ENCODE assay signal across 8 cellular contexts in the genomic region with DNA sequence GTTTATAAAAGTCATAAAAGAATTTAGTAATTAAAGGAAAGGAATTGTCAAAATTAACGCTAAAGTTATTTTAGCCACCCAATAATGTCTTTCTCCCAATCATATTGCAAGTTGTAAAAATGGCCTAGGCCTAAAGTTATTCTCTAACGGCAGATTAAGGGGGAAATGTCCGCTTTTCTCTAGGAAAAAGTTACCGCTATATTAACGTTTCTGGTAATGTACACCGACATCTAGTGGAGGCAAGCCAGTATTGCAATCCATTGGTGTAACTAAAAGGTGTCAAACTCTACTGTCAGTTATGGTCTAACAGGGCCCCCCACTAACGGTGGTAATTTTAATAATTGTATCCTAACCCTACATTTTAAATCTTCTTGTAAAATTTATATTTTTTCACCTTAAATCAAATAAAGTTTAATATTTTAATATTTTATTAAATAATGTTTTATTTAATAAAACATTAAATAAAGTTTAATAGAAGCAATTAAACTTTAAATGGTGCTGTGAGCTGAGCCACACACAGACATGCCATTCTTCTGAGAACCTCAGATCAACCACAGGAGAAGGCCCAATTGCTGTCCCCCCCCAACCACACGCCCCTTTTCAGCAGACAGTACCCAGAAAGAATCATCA. TPM values are rescaled to one million over a fixed set of nuclear protein-coding genes. Genes with fewer than 3 reads are reported as not detected.
DNase-seq lines count a peak whose midpoint lies in the region; ATAC-seq and TF ChIP-seq lines count a peak whose summit lies in the region.

No MANE protein-coding gene starts in this region.

- H3K4me1 Mint-ChIP-seq in activated CD4-positive, alpha-beta memory T cell treated with anti-CD3 and anti-CD28 coated beads, Interleukin-2, amount 10 ng/mL, durations not matched to agents 7 days and 5 days, result no peaks in the 10 kb centered on the region

- H3K27me3 ChIP-seq in GM06990 (replicated peaks; ENCODE audit: control insufficient read depth, insufficient read depth, low read length) (no peaks in the 10 kb centered on the region), prostate gland (replicated peaks; ENCODE audit: insufficient read depth) (no peaks in the 10 kb centered on the region)

- H3K4me1 ChIP-seq in prostate gland (replicated peaks), result no peaks in the 10 kb centered on the region

- H3K9me3 ChIP-seq in prostate gland, result no peaks in the 10 kb centered on the region

- TF ChIP-seq POLR2A in prostate gland (IDR thresholded peaks at IDR 0.05), result no peak

- POLR2A ChIA-PET in activated CD4-positive, alpha-beta memory T cell treated with anti-CD3 and anti-CD28 coated beads, Interleukin-2, amount 10 ng/mL, durations not matched to agents 7 days and 5 days (lab: Charles Lee), result no interaction called here

- DNase-seq in GM06990 (ENCODE audit: extremely low read depth, insufficient read length) (no peak), NCI-H2227 treated with DMSO at 0.1 percent for 48 hours (lab: John Stamatoyannopoulos, UW) (peak; percentile 60), fibroblast of peridontal ligament (ENCODE audit: extremely low read depth) (peak; percentile 59), prostate gland (ENCODE audit: low spot score) (peak; percentile 11)
- peak; percentile 39 for DNase-seq in activated CD4-positive, alpha-beta memory T cell treated with anti-CD3 and anti-CD28 coated beads, Interleukin-2, amount 10 ng/mL, durations not matched to agents 7 days and 5 days

- no peak overlapping the region for H3K4me3 ChIP-seq in GM06990 (replicated peaks; ENCODE audit: low read depth, low read length)
- no peak overlapping the region for H3K4me3 ChIP-seq in prostate gland

- intact Hi-C loops in prostate gland (cut with DNase I), result loop anchor here (5.0 kb wide), 2 partner anchors 98 to 273 kb away; no protein-coding TSS in a partner anchor

- H3K36me3 Mint-ChIP-seq in activated CD4-positive, alpha-beta memory T cell treated with anti-CD3 and anti-CD28 coated beads, Interleukin-2, amount 10 ng/mL, durations not matched to agents 7 days and 5 days (ENCODE audit: low read depth), result no peaks in the 10 kb centered on the region

- H3K27ac Mint-ChIP-seq in activated CD4-positive, alpha-beta memory T cell treated with anti-CD3 and anti-CD28 coated beads, Interleukin-2, amount 10 ng/mL, durations not matched to agents 7 days and 5 days, result no peak overlapping the region

- H3K4me3 Mint-ChIP-seq in activated CD4-positive, alpha-beta memory T cell treated with anti-CD3 and anti-CD28 coated beads, Interleukin-2, amount 10 ng/mL, durations not matched to agents 7 days and 5 days, result no peak overlapping the region

- H3K27ac ChIP-seq in 22Rv1, result no peak overlapping the region
- H3K27ac ChIP-seq in prostate gland, result no peak overlapping the region

- ATAC-seq in GM18502 (IDR thresholded peaks at IDR 0.05; ENCODE audit: poor library complexity, unreplicated experiment) (no peak), HG02571 (IDR thresholded peaks at IDR 0.05; ENCODE audit: unreplicated experiment) (no peak)

- CTCF ChIA-PET in activated CD4-positive, alpha-beta memory T cell treated with anti-CD3 and anti-CD28 coated beads, Interleukin-2, amount 10 ng/mL, durations not matched to agents 7 days and 5 days (lab: Charles Lee), result interaction anchor here (2.4 kb wide), 1 partner anchor 285 kb away, joined by 9 read pairs; no protein-coding TSS in a partner anchor

- WGBS in prostate gland, result 16% methylated on average over 8 of the region's 8 CpGs

- no peaks in the 10 kb centered on the region for H3K9me3 Mint-ChIP-seq in activated CD4-positive, alpha-beta memory T cell treated with anti-CD3 and anti-CD28 coated beads, Interleukin-2, amount 10 ng/mL, durations not matched to agents 7 days and 5 days

- peak; percentile 80 for TF ChIP-seq CTCF in 22Rv1 (IDR thresholded peaks at IDR 0.05)
- peak; percentile 81 for TF ChIP-seq CTCF in GM06990 (IDR thresholded peaks at IDR 0.05; ENCODE audit: insufficient read depth, low read length, poor library complexity, severe bottlenecking)
- peak; percentile 45 to 75 (median 70) for TF ChIP-seq CTCF in prostate gland (IDR thresholded peaks at IDR 0.05)

- H3K27me3 Mint-ChIP-seq in activated CD4-positive, alpha-beta memory T cell treated with anti-CD3 and anti-CD28 coated beads, Interleukin-2, amount 10 ng/mL, durations not matched to agents 7 days and 5 days, result no peaks in the 10 kb centered on the region

- H3K36me3 ChIP-seq in GM06990 (ENCODE audit: control insufficient read depth, insufficient read depth, low read length) (no peaks in the 10 kb centered on the region), prostate gland (no peaks in the 10 kb centered on the region)

RNA-seq across cellular contexts. Expression of a gene that starts 35.9 kb away (rescaled TPM):
- 1 to 10 TPM; 6.2 to 6.7 TPM for total RNA-seq in activated CD4-positive, alpha-beta memory T cell treated with anti-CD3 and anti-CD28 coated beads, Interleukin-2, amount 10 ng/mL, durations not matched to agents 7 days and 5 days
- 10 to 100 TPM; 13.3 to 21.9 TPM for total RNA-seq in prostate gland

RNA-seq across cellular contexts. Expression of a gene that starts 42.8 kb away (rescaled TPM):
- total RNA-seq in activated CD4-positive, alpha-beta memory T cell treated with anti-CD3 and anti-CD28 coated beads, Interleukin-2, amount 10 ng/mL, durations not matched to agents 7 days and 5 days, result 1 to 10 TPM in 1 of 2 experiments, under 1 TPM in 1; 0.93 to 1.5 TPM
- 10 to 100 TPM in 1 of 2 donors, 1 to 10 TPM in 1; 6.4 to 12.4 TPM for total RNA-seq in prostate gland

RNA-seq across cellular contexts. Expression of a gene that starts 53.6 kb away (rescaled TPM):
- total RNA-seq in activated CD4-positive, alpha-beta memory T cell treated with anti-CD3 and anti-CD28 coated beads, Interleukin-2, amount 10 ng/mL, durations not matched to agents 7 days and 5 days, result 1 to 10 TPM; 3.9 to 4.1 TPM
- 1 to 10 TPM; 3.6 to 5.2 TPM for total RNA-seq in prostate gland
